23 cellular contexts compared by ENCODE assay signal in the genomic region with DNA sequence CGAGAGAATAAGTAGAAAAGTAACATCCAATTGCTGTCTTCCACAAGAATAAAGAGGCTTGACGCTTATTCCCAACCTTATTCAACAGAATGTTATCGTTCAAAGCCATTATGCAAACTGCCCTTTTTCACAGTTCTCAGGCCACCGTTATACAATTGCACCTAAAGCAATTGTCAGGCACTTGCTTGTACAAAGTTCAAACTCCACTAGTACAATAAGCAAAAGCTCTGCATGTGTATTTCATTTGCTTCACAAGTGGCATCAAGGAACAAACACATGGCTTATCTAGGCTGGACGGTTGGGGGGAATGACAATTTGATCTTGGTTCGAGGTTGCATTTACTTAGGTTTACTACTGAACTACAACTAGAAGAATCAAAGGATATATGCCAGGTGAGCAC.
"Had no signal": no experiment of that assay in that cellular context is flagged by ENCODE, and none has a peak within 500 bp of the region (broad histone marks: within the 10 kb centered on the region; RNA-seq: fewer than 3 reads in every experiment).

No MANE protein-coding gene starts in this region.

- H3K36me3 Mint-ChIP-seq: immature natural killer cell; mesothelial cell of epicardium; naive thymus-derived CD4-positive, alpha-beta T cell; natural killer cell treated with Interleukin-12 subunit alpha and Interleukin-12 subunit beta and Interleukin-15 and Interleukin-18, amount 100 ng/mL, for 72 hours; stimulated activated effector memory CD8-positive, alpha-beta T cell treated with anti-CD3 and anti-CD28 coated beads, Interleukin-12 subunit alpha, Interleukin-12 subunit beta, amount 100 ng/mL, for 72 hours had no signal

- ATAC-seq: naive thymus-derived CD4-positive, alpha-beta T cell; natural killer cell treated with Interleukin-12 subunit alpha and Interleukin-12 subunit beta and Interleukin-15 and Interleukin-18, amount 100 ng/mL, for 72 hours; right lobe of liver; stimulated activated effector memory CD8-positive, alpha-beta T cell treated with anti-CD3 and anti-CD28 coated beads, Interleukin-12 subunit alpha, Interleukin-12 subunit beta, amount 100 ng/mL, for 72 hours; stimulated activated naive CD8-positive, alpha-beta T cell treated with anti-CD3 and anti-CD28 coated beads, Interleukin-15, amount 100 ng/mL, for 72 hours had no signal

- H3K27me3 Mint-ChIP-seq: naive thymus-derived CD4-positive, alpha-beta T cell; natural killer cell treated with Interleukin-12 subunit alpha and Interleukin-12 subunit beta and Interleukin-15 and Interleukin-18, amount 100 ng/mL, for 72 hours; progenitor cell of endocrine pancreas; stimulated activated naive CD8-positive, alpha-beta T cell treated with anti-CD3 and anti-CD28 coated beads, Interleukin-15, amount 100 ng/mL, for 72 hours had no signal

- H3K4me1 ChIP-seq: left ventricle myocardium inferior, right atrium auricular region, right lobe of liver, tibial nerve, upper lobe of left lung, vagina had no signal

- H3K9me3 Mint-ChIP-seq: stimulated activated naive CD8-positive, alpha-beta T cell treated with anti-CD3 and anti-CD28 coated beads, Interleukin-15, amount 100 ng/mL, for 72 hours had no signal

- FAIRE-seq: islet of Langerhans had no signal

- H3K4me3 ChIP-seq: left ventricle myocardium inferior, lung, ovary, right atrium auricular region, right lobe of liver, tibial nerve, upper lobe of left lung, vagina had no signal

- H3K27ac ChIP-seq: left ventricle myocardium inferior, ovary, right atrium auricular region, right lobe of liver, tibial nerve, upper lobe of left lung, vagina had no signal

- H3K36me3 ChIP-seq: left ventricle myocardium inferior, ovary, right atrium auricular region, right lobe of liver, tibial nerve, upper lobe of left lung, vagina had no signal

- H3K4me3 Mint-ChIP-seq: immature natural killer cell; mesothelial cell of epicardium; naive thymus-derived CD4-positive, alpha-beta T cell; natural killer cell treated with Interleukin-12 subunit alpha and Interleukin-12 subunit beta and Interleukin-15 and Interleukin-18, amount 100 ng/mL, for 72 hours; stimulated activated effector memory CD8-positive, alpha-beta T cell treated with anti-CD3 and anti-CD28 coated beads, Interleukin-12 subunit alpha, Interleukin-12 subunit beta, amount 100 ng/mL, for 72 hours; stimulated activated naive CD8-positive, alpha-beta T cell treated with anti-CD3 and anti-CD28 coated beads, Interleukin-15, amount 100 ng/mL, for 72 hours had no signal

- DNase-seq: head of caudate nucleus; hypothalamus; immature natural killer cell; kidney; left ventricle myocardium inferior; mesendoderm; naive thymus-derived CD4-positive, alpha-beta T cell; ovary; right lobe of liver; stimulated activated CD4-positive, alpha-beta T cell treated with anti-CD3 and anti-CD28 coated beads, Interleukin-4, amount 100 ng/mL, for 24 hours; stimulated activated naive CD4-positive, alpha-beta T cell; stimulated activated naive CD8-positive, alpha-beta T cell treated with anti-CD3 and anti-CD28 coated beads, Interleukin-15, amount 100 ng/mL, for 72 hours; substantia nigra; upper lobe of left lung had no signal

- H3K4me1 Mint-ChIP-seq: immature natural killer cell; naive thymus-derived CD4-positive, alpha-beta T cell; stimulated activated effector memory CD8-positive, alpha-beta T cell treated with anti-CD3 and anti-CD28 coated beads, Interleukin-12 subunit alpha, Interleukin-12 subunit beta, amount 100 ng/mL, for 72 hours; stimulated activated naive CD8-positive, alpha-beta T cell treated with anti-CD3 and anti-CD28 coated beads, Interleukin-15, amount 100 ng/mL, for 72 hours had no signal

- H3K9me3 ChIP-seq: left ventricle myocardium inferior, ovary, right atrium auricular region, right lobe of liver, tibial nerve, upper lobe of left lung, vagina had no signal

- H3K27me3 ChIP-seq: ovary, right atrium auricular region, right lobe of liver, tibial nerve, upper lobe of left lung, vagina had no signal

- H3K27ac Mint-ChIP-seq: immature natural killer cell; mesothelial cell of epicardium; naive thymus-derived CD4-positive, alpha-beta T cell; natural killer cell treated with Interleukin-12 subunit alpha and Interleukin-12 subunit beta and Interleukin-15 and Interleukin-18, amount 100 ng/mL, for 72 hours; progenitor cell of endocrine pancreas; stimulated activated effector memory CD8-positive, alpha-beta T cell treated with anti-CD3 and anti-CD28 coated beads, Interleukin-12 subunit alpha, Interleukin-12 subunit beta, amount 100 ng/mL, for 72 hours; stimulated activated naive CD8-positive, alpha-beta T cell treated with anti-CD3 and anti-CD28 coated beads, Interleukin-15, amount 100 ng/mL, for 72 hours had no signal
